ENCODE assay signal across 11 cellular contexts in genomic region chr1:20476260-20477038, GRCh38. TPM values are rescaled to one million over a fixed set of nuclear protein-coding genes. Genes with fewer than 3 reads are reported as not detected.
DNase-seq lines count a peak whose midpoint lies in the region; TF ChIP-seq lines count a peak whose summit lies in the region.
"Had no signal": no experiment of that assay in that cellular context is flagged by ENCODE, and none has a peak within 500 bp of the region (broad histone marks: within the 10 kb centered on the region; RNA-seq: fewer than 3 reads in every experiment).

No MANE protein-coding gene starts in this region.

- CTCF ChIA-PET in PC-9 (lab: Charles Lee) = interaction anchor here (0.7 to 1.1 kb wide), 2 partner anchors 239 to 264 kb away, joined by 3 to 7 read pairs; no protein-coding TSS in a partner anchor

- 0 out of 2 replicates have a peak overlapping the region, but pooled peaks have one; percentile 9 for H3K27ac ChIP-seq in PC-9
- no peak overlapping the region for H3K27ac ChIP-seq in neural progenitor cell

- POLR2A ChIA-PET in PC-9 (lab: Charles Lee; ENCODE audit: unreplicated experiment) = interaction anchor here (0.6 kb wide), 2 partner anchors 118 to 285 kb away, joined by 3 read pairs; no protein-coding TSS in a partner anchor

- H3K4me1 Mint-ChIP-seq in neural progenitor cell = peaks cover 56% of the 10 kb centered on the region
- H3K4me1 Mint-ChIP-seq: central memory CD8-positive, alpha-beta T cell had no signal

- H2AFZ ChIP-seq in PC-9 (no peak overlapping the region), neural progenitor cell (replicated peaks) (no peak overlapping the region)

- H4K20me1 ChIP-seq in PC-9 (ENCODE audit: insufficient read depth) (no peaks in the 10 kb centered on the region), neural progenitor cell (ENCODE audit: low read depth) (peaks cover 9% of the 10 kb centered on the region)

- intact Hi-C loops in PC-9 (cut with micrococcal nuclease; ENCODE audit: unreplicated experiment) = no loop called here

- H3K9me2 ChIP-seq in PC-9 (ENCODE audit: insufficient read depth) = no peaks in the 10 kb centered on the region

- peaks cover 13% of the 10 kb centered on the region; the same call in 1 of the 2 replicates for H3F3A ChIP-seq in PC-9 (ENCODE audit: insufficient read depth, low read depth)
- H3F3A ChIP-seq in neural progenitor cell (ENCODE audit: low read depth) = peaks cover 8% of the 10 kb centered on the region

- H3K79me2 ChIP-seq in PC-9 (ENCODE audit: low read depth) (no peaks in the 10 kb centered on the region), neural progenitor cell (ENCODE audit: low read depth) (no peaks in the 10 kb centered on the region)

- no peaks in the 10 kb centered on the region for H3K9me3 Mint-ChIP-seq in neural progenitor cell
- H3K9me3 Mint-ChIP-seq: central memory CD8-positive, alpha-beta T cell; naive thymus-derived CD8-positive, alpha-beta T cell had no signal

- H3K4me1 ChIP-seq in PC-9 (replicated peaks; ENCODE audit: insufficient read depth) = peaks cover 55% of the 10 kb centered on the region
- H3K4me1 ChIP-seq in neural progenitor cell = peaks cover 29% of the 10 kb centered on the region

- H3K27me3 ChIP-seq in PC-9 (ENCODE audit: insufficient read depth, low read depth) (no peaks in the 10 kb centered on the region), neural progenitor cell (peaks cover 66% of the 10 kb centered on the region)

- peak overlapping the region; percentile 66 for H3K4me3 Mint-ChIP-seq in neural progenitor cell
- H3K4me3 Mint-ChIP-seq: central memory CD8-positive, alpha-beta T cell; naive thymus-derived CD8-positive, alpha-beta T cell had no signal

- no peak overlapping the region for H3K27ac Mint-ChIP-seq in neural progenitor cell
- H3K27ac Mint-ChIP-seq: naive thymus-derived CD8-positive, alpha-beta T cell had no signal

- no TSS peak for BruUV-seq in PC-9 (replicated peaks; lab: Mats Ljungman, UMichigan)

- H3K36me3 Mint-ChIP-seq in neural progenitor cell = no peaks in the 10 kb centered on the region
- H3K36me3 Mint-ChIP-seq: naive thymus-derived CD8-positive, alpha-beta T cell had no signal

- H3K4me3 ChIP-seq in PC-9 = peak overlapping the region; percentile 29; the same call in 1 of the 2 replicates
- no peak overlapping the region for H3K4me3 ChIP-seq in neural progenitor cell

- peaks cover 22% of the 10 kb centered on the region for H3K27me3 Mint-ChIP-seq in neural progenitor cell (ENCODE audit: insufficient read depth, low read depth)

- H3K9me3 ChIP-seq in PC-9 (ENCODE audit: insufficient read depth, low read depth) (no peaks in the 10 kb centered on the region), neural progenitor cell (ENCODE audit: low read depth) (no peaks in the 10 kb centered on the region)

- DNase-seq in DMS53 treated with DMSO at 0.1 percent for 48 hours (lab: John Stamatoyannopoulos, UW; ENCODE audit: unreplicated experiment) = peak; percentile 55
- peak; percentile 71 to 89 for DNase-seq in PC-9
- DNase-seq in globus pallidus (ENCODE audit: low spot score) = peak; percentile 88
- DNase-seq in neural progenitor cell (ENCODE audit: low spot score) = peak; percentile 53
- no peak for DNase-seq in OCI-M2 (lab: John Stamatoyannopoulos, UW; ENCODE audit: unreplicated experiment)
- DNase-seq in NCI-H2081 (lab: John Stamatoyannopoulos, UW) = no peak
- DNase-seq in DMS79 treated with DMSO at 0.1 percent for 48 hours (lab: John Stamatoyannopoulos, UW) = no peak
- DNase-seq in activated effector memory CD4-positive, alpha-beta T cell treated with anti-CD3 and anti-CD28 coated beads, Interleukin-2, amount 50 U/mL, for 16 hours = no peak
- DNase-seq: GOT3; naive thymus-derived CD8-positive, alpha-beta T cell had no signal

- H3K36me3 ChIP-seq in PC-9 (ENCODE audit: low read depth) (no peaks in the 10 kb centered on the region), neural progenitor cell (no peaks in the 10 kb centered on the region)

- peak overlapping the region; percentile 69 for H3K4me2 ChIP-seq in PC-9
- peak overlapping the region; percentile 49 for H3K4me2 ChIP-seq in neural progenitor cell

- no peak overlapping the region for H3K9ac ChIP-seq in neural progenitor cell

- TF ChIP-seq CTCF in PC-9 (conservative IDR thresholded peaks at IDR 0.05) = no peak
- no peak for TF ChIP-seq CTCF in neural progenitor cell (IDR thresholded peaks at IDR 0.05)

RNA-seq across cellular contexts. Expression of gene CAMK2N1, which starts 9.6 kb away (rescaled TPM):
- 34.9 and 44.6 TPM in 2 replicates for total RNA-seq in PC-9 (2021)
- 6.0 and 11.4 TPM in 2 replicates for total RNA-seq in neural progenitor cell (ENCODE audit: low replicate concordance)

RNA-seq across cellular contexts. Expression of gene MUL1, which starts 31.5 kb away (rescaled TPM):
- 21.9 and 22.8 TPM in 2 replicates for total RNA-seq in PC-9 (2021)
- total RNA-seq in neural progenitor cell (ENCODE audit: low replicate concordance) = 6.7 and 18.9 TPM in 2 replicates

Comparison
In these comparisons a context has a peak if more than half of its experiments do, and no peak if none do; other contexts are left out.
1. DNase-seq: peak in DMS53 treated with DMSO at 0.1 percent for 48 hours (single experiment), PC-9 (2 of 2), globus pallidus (single experiment) and neural progenitor cell (single experiment); none in OCI-M2 (single experiment), NCI-H2081 (0 of 2), DMS79 treated with DMSO at 0.1 percent for 48 hours (single experiment) and activated effector memory CD4-positive, alpha-beta T cell treated with anti-CD3 and anti-CD28 coated beads, Interleukin-2, amount 50 U/mL, for 16 hours (single experiment).